Comparison of ENCODE assay signal across 8 cellular contexts in the genomic region with DNA sequence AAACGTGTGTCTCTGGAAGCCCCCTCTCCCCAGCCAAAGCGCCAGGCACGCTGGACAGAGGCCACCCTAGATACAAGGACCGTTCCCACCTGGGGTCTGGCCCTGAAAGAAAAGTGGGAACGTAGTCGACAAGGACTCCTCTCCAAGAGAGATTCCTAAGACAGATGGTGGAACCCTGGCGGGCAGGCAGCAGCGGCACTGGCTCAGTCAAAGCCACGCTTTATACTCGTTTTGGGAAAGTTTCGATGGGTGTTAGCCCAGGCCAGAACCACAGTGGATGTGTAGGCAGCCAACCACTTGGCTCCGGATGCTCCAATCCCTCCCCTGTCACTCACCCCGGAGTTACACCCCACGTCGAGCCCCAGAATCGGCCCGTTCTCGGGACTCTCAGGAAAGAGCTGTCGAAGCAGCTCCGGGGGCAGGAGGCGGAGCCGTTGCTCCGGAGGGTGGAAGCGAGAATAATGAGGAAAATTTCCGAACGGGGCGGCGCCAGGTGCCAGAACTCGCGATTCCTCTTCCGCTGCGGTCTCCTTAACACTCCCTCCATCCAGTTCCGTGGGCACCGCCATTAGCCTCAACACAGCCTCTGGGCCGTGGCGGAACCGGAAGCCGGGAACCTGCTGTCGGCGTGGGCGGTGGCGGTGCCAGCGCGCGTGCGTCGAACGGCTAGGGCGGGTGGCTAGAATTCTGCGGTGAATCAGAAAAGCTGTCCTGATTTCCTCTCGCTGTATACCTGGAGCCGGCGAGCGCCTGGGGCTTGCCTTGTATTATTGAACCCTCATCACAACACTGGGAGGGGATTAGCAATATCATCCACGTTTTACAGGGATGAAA.
DNase-seq lines count a peak whose midpoint lies in the region; ATAC-seq and TF ChIP-seq lines count a peak whose summit lies in the region.

A gene with protein sequence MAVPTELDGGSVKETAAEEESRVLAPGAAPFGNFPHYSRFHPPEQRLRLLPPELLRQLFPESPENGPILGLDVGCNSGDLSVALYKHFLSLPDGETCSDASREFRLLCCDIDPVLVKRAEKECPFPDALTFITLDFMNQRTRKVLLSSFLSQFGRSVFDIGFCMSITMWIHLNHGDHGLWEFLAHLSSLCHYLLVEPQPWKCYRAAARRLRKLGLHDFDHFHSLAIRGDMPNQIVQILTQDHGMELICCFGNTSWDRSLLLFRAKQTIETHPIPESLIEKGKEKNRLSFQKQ (minus strand): TSS at position 588 of the 834 bp plus-strand sequence. CDS start 19 bp downstream, at position 569.

- ATAC-seq in GM19035 (IDR thresholded peaks at IDR 0.05; ENCODE audit: unreplicated experiment) (peak; percentile 88), HG03342 (IDR thresholded peaks at IDR 0.05; ENCODE audit: unreplicated experiment) (peak; percentile 85)
- peak; percentile 94 for ATAC-seq in activated CD4-positive, CD25-positive, alpha-beta regulatory T cell treated with anti-CD3 and anti-CD28 coated beads, Interleukin-2, amount 50 U/mL, for 24 hours

- DNase-seq in AG09309 (ENCODE audit: low read depth) (no peak), NCI-H345 treated with DMSO at 0.1 percent for 48 hours (lab: John Stamatoyannopoulos, UW; ENCODE audit: unreplicated experiment) (peak; percentile 23), cerebellar cortex (ENCODE audit: low spot score) (peak; percentile 93), kidney glomerular epithelial cell (lab: John Stamatoyannopoulos, UW) (peak; percentile 93)
- peak; percentile 92 to 94 for DNase-seq in stimulated activated CD4-positive, alpha-beta T cell treated with anti-CD3 and anti-CD28 coated beads, Interleukin-15, amount 100 ng/mL, for 48 hours (ENCODE audit: low read depth in 2 of 2)

- no peak for TF ChIP-seq CTCF in AG09309 (IDR thresholded peaks at IDR 0.05; ENCODE audit: control insufficient read depth, insufficient read depth, low read depth, low read length, missing control alignments)

- H3K4me3 ChIP-seq in AG09309 (ENCODE audit: control insufficient read depth, low read depth, low read length): peak within 1 kb of the TSS; percentile 60
